ENCODE assay signal across 23 cellular contexts in the genomic region with DNA sequence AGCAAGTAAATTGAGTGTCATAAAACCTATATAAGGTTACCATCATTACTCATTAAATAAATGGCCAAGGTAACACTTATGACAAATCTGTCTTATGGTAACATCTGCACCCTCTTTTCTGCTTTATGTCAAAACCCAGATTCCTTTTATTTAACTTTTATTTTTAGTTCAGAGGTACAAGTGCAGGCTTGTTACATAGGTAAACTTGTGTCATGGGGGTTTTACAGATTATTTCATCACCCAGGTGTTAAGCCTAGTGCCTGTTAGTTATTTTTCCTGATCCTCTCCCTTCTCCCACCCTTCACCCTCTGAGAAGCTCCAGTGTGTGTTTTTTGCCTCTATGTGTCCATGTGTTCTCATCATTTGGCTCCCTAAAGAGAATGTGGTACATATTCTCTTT.
"Had no signal": no experiment of that assay in that cellular context is flagged by ENCODE, and none has a peak within 500 bp of the region (broad histone marks: within the 10 kb centered on the region; RNA-seq: fewer than 3 reads in every experiment).

No MANE protein-coding gene starts in this region.

- H3K4me3 ChIP-seq: SJCRH30 had no signal

- H3K9me3 ChIP-seq: SJCRH30 had no signal

- H3K27ac ChIP-seq: RWPE1, SJCRH30 had no signal

- H3K36me3 ChIP-seq: SJCRH30 had no signal

- H3K27me3 ChIP-seq: SJCRH30 had no signal

- ATAC-seq: HepG2, Panc1, PC-3, Right ventricle myocardium inferior, SK-N-SH treated with all-trans-retinoic acid at 6 μM for 48 hours had no signal

- FAIRE-seq: HepG2 had no signal

- DNase-seq: Kasumi-1, KG1, MV-4-11, NCI-H1048, NCI-H1105, NCI-H1417, NCI-H1436 treated with DMSO at 0.1 percent for 48 hours, NCI-H1694, NCI-H187 treated with DMSO at 0.1 percent for 48 hours, NCI-H2029 treated with DMSO at 0.1 percent for 48 hours, NCI-H2171 treated with DMSO at 0.1 percent for 48 hours, NCI-H345, NCI-H524, NCI-H526 treated with DMSO at 0.1 percent for 48 hours, NCI-H774, SHP77 treated with DMSO at 0.1 percent for 48 hours, SJCRH30 had no signal
